ENCODE assay signal across 8 cellular contexts in genomic region chrX:39855748-39856129, GRCh38.
DNase-seq lines count a peak whose midpoint lies in the region; ATAC-seq, FAIRE-seq and TF ChIP-seq lines count a peak whose summit lies in the region.

No MANE protein-coding gene starts in this region.

- dilution Hi-C loops in endothelial cell of umbilical vein (cut with MboI; ENCODE audit: extremely low pct_ligation_motif_present, low sequenced_read_pairs) = no loop called here

- CTCF ChIA-PET in endothelial cell of umbilical vein (lab: Charles Lee) = no interaction called here

- intact Hi-C loops in endothelial cell of umbilical vein (cut with micrococcal nuclease) = loop anchor here (5.0 kb wide), 3 partner anchors 52 to 157 kb away; no protein-coding TSS in a partner anchor
- intact Hi-C loops in body of pancreas (cut with DNase I) = no loop called here

- peak; percentile 91 for FAIRE-seq in endothelial cell of umbilical vein (lab: Jason Lieb, UNC)

- peak overlapping the region; percentile 17 for H3K4me2 ChIP-seq in endothelial cell of umbilical vein (ENCODE audit: insufficient read depth, low read length)

- H3K36me3 ChIP-seq in endothelial cell of umbilical vein (ENCODE audit: control insufficient read depth in 2 of 2, extremely low read depth in 1 of 2, insufficient read depth in 2 of 2, low read length in 2 of 2) = no peaks in the 10 kb centered on the region
- H3K36me3 ChIP-seq in body of pancreas (replicated peaks in 1 of 2; ENCODE audit: insufficient read depth in 1 of 2, low read depth in 2 of 2) = no peaks in the 10 kb centered on the region

- no peaks in the 10 kb centered on the region for H3K79me2 ChIP-seq in endothelial cell of umbilical vein (ENCODE audit: control insufficient read depth, insufficient read depth, low read length)

- H3K4me3 ChIP-seq in endothelial cell of umbilical vein (replicated peaks in 1 of 3; ENCODE audit: insufficient read depth in 1 of 3, low read depth in 1 of 3, low read length in 3 of 3) (no peak overlapping the region), body of pancreas (no peak overlapping the region)

- H3K27ac ChIP-seq in endothelial cell of umbilical vein (ENCODE audit: insufficient read depth, low read depth, low read length) (peak overlapping the region; percentile 48), body of pancreas (peak overlapping the region in 1 of 4 donors; percentile 6)

- H3K4me1 ChIP-seq in endothelial cell of umbilical vein (ENCODE audit: control insufficient read depth, extremely low read depth, insufficient read depth, low read length) = peaks cover 30% of the 10 kb centered on the region
- H3K4me1 ChIP-seq in body of pancreas = no peaks in the 10 kb centered on the region

- WGBS in body of pancreas, 2 donors = 68% methylated on average over 7 of the region's 10 CpGs; no CpG with 5 or more reads in 1 of the 2 donors

- no peaks in the 10 kb centered on the region for H3K9me1 ChIP-seq in endothelial cell of umbilical vein (replicated peaks; ENCODE audit: control insufficient read depth, extremely low read depth, insufficient read depth, low read length)

- BruUV-seq in endothelial cell of umbilical vein (replicated peaks; lab: Mats Ljungman, UMichigan) = no TSS peak

- TF ChIP-seq CTCF in endothelial cell of umbilical vein (IDR thresholded peaks at IDR 0.05; ENCODE audit: extremely low read depth in 1 of 2, insufficient read depth in 1 of 2, low read depth in 1 of 2, low read length in 2 of 2) = no peak
- TF ChIP-seq CTCF in body of pancreas (IDR thresholded peaks at IDR 0.05) = no peak

- no peaks in the 10 kb centered on the region for H3K9me3 ChIP-seq in endothelial cell of umbilical vein (replicated peaks; ENCODE audit: control insufficient read depth, insufficient read depth, low read length)
- H3K9me3 ChIP-seq in body of pancreas = no peaks in the 10 kb centered on the region

- TF ChIP-seq POLR2A in endothelial cell of umbilical vein (IDR thresholded peaks at IDR 0.05; ENCODE audit: low read depth, low read length) (no peak), body of pancreas (IDR thresholded peaks at IDR 0.05) (no peak)

- POLR2A ChIA-PET in endothelial cell of umbilical vein (lab: Charles Lee) = interaction anchor here (0.6 kb wide), 1 partner anchor 143 kb away, joined by 4 read pairs; no protein-coding TSS in a partner anchor

- no peak overlapping the region for H3K9ac ChIP-seq in endothelial cell of umbilical vein (replicated peaks; ENCODE audit: extremely low read depth, insufficient read depth, low read length)

- peak; percentile 34 for ATAC-seq in GM18861 (IDR thresholded peaks at IDR 0.05; ENCODE audit: unreplicated experiment)
- peak; percentile 43 for ATAC-seq in HG02981 (IDR thresholded peaks at IDR 0.05; ENCODE audit: unreplicated experiment)
- ATAC-seq in body of pancreas = no peak

- H3K27me3 ChIP-seq in endothelial cell of umbilical vein (ENCODE audit: control insufficient read depth in 2 of 2, insufficient read depth in 2 of 2, low read length in 2 of 2) (no peaks in the 10 kb centered on the region), body of pancreas (no peaks in the 10 kb centered on the region)

- no peak overlapping the region for H2AFZ ChIP-seq in endothelial cell of umbilical vein (ENCODE audit: low read depth, low read length)

- no peaks in the 10 kb centered on the region for H4K20me1 ChIP-seq in endothelial cell of umbilical vein (replicated peaks; ENCODE audit: control insufficient read depth, extremely low read depth, insufficient read depth, low read length)

- DNase-seq in NCI-H2081 treated with DMSO at 0.1 percent for 48 hours (lab: John Stamatoyannopoulos, UW) (peak; percentile 43), endothelial cell of umbilical vein (ENCODE audit: low read depth, low spot score) (peak; percentile 24), kidney glomerular epithelial cell (lab: John Stamatoyannopoulos, UW) (no peak), body of pancreas (no peak)
- DNase-seq in activated CD4-positive, alpha-beta T cell treated with anti-CD3 and anti-CD28 coated beads, Interleukin-2, amount 50 U/mL, for 1 hour = peak; percentile 70
- DNase-seq in stimulated activated CD4-positive, alpha-beta T cell treated with anti-CD3 and anti-CD28 coated beads, Interleukin-4, amount 100 ng/mL, for 24 hours = peak; percentile 85

TF ChIP-seq in endothelial cell of umbilical vein, 7 proteins besides CTCF, POLR2A, EP300 and RAD21:
- peak; percentile 14 for TF ChIP-seq FOS (IDR thresholded peaks at IDR 0.05; ENCODE audit: borderline replicate concordance, insufficient read depth, low read length)
- TF ChIP-seq POLR2AphosphoS5 (IDR thresholded peaks at IDR 0.05; ENCODE audit: insufficient read depth, low read depth, low read length) = no peak
- peak; percentile 54 for TF ChIP-seq JUN (IDR thresholded peaks at IDR 0.05; ENCODE audit: borderline replicate concordance, insufficient read depth, insufficient read length, low read depth)
- TF ChIP-seq MYC (IDR thresholded peaks at IDR 0.05; ENCODE audit: low read depth, low read length) = no peak
TF ChIP-seq in endothelial cell of umbilical vein: peak in this region for 2.

Comparison
In these comparisons a context has a peak if more than half of its experiments do, and no peak if none do; other contexts are left out.
1. DNase-seq: peak in NCI-H2081 treated with DMSO at 0.1 percent for 48 hours (single experiment), activated CD4-positive, alpha-beta T cell treated with anti-CD3 and anti-CD28 coated beads, Interleukin-2, amount 50 U/mL, for 1 hour (single experiment), endothelial cell of umbilical vein (single experiment) and stimulated activated CD4-positive, alpha-beta T cell treated with anti-CD3 and anti-CD28 coated beads, Interleukin-4, amount 100 ng/mL, for 24 hours (single experiment); none in kidney glomerular epithelial cell (single experiment) and body of pancreas (0 of 4).